In genomic region chr17:66812571-66812970, GRCh38 we compare ENCODE assay signal across 25 cellular contexts. TPM values are rescaled to one million over a fixed set of nuclear protein-coding genes. Genes with fewer than 3 reads are reported as not detected.
"Had no signal": no experiment of that assay in that cellular context is flagged by ENCODE, and none has a peak within 500 bp of the region (broad histone marks: within the 10 kb centered on the region; RNA-seq: fewer than 3 reads in every experiment).

No MANE protein-coding gene starts in this region.

- H3K4me2 ChIP-seq: KMS-11 had no signal

- H3K9ac ChIP-seq: KMS-11 had no signal

- H3K27ac ChIP-seq: KMS-11 had no signal

- H3K27ac Mint-ChIP-seq: activated CD8-positive, alpha-beta T cell treated with anti-CD3 and anti-CD28 coated beads, Interleukin-2, amount 10 ng/mL, durations not matched to agents 7 days and 5 days; activated naive CD4-positive, alpha-beta T cell treated with anti-CD3 and anti-CD28 coated beads for 36 hours; activated T-cell treated with anti-CD3 and anti-CD28 coated beads, Interleukin-2, amount 50 U/mL, for 24 hours; activated T-helper 17 cell treated with anti-CD3 and anti-CD28 coated beads, Interleukin-2, amount 50 U/mL, for 72 hours had no signal

- ATAC-seq: activated CD4-positive, CD25-positive, alpha-beta regulatory T cell treated with anti-CD3 and anti-CD28 coated beads, Interleukin-2, amount 50 U/mL, for 24 hours; activated CD8-positive, alpha-beta T cell treated with anti-CD3 and anti-CD28 coated beads, Interleukin-2, amount 10 ng/mL, durations not matched to agents 7 days and 5 days; activated T-helper 17 cell treated with anti-CD3 and anti-CD28 coated beads, Interleukin-2, amount 50 U/mL, for 72 hours had no signal

- H3K27me3 Mint-ChIP-seq: activated T-helper 17 cell treated with anti-CD3 and anti-CD28 coated beads, Interleukin-2, amount 50 U/mL, for 72 hours had no signal

- H3K4me1 Mint-ChIP-seq: activated T-helper 17 cell treated with anti-CD3 and anti-CD28 coated beads, Interleukin-2, amount 50 U/mL, for 72 hours had no signal

- DNase-seq: activated CD4-positive, alpha-beta T cell treated with anti-CD3 and anti-CD28 coated beads for 48 hours; activated CD4-positive, alpha-beta T cell treated with anti-CD3 and anti-CD28 coated beads, Interleukin-2, amount 50 U/mL, for 4 hours; activated CD8-positive, alpha-beta memory T cell treated with anti-CD3 and anti-CD28 coated beads, Interleukin-2, amount 50 U/mL, for 48 hours; activated CD8-positive, alpha-beta T cell treated with anti-CD3 and anti-CD28 coated beads, Interleukin-2, amount 10 ng/mL, durations not matched to agents 7 days and 5 days; activated gamma-delta T cell; activated naive CD4-positive, alpha-beta T cell treated with anti-CD3 and anti-CD28 coated beads for 36 hours; activated T-cell treated with anti-CD3 and anti-CD28 coated beads, Interleukin-2, amount 50 U/mL, for 24 hours; caudate nucleus; NCI-H1092; NCI-H1930; NCI-H2107; NCI-H2171 treated with DMSO at 0.1 percent for 48 hours; NCI-H226; NCI-H526; NCI-H774; SIG-M5 had no signal

- H3K4me3 Mint-ChIP-seq: activated CD8-positive, alpha-beta T cell treated with anti-CD3 and anti-CD28 coated beads, Interleukin-2, amount 10 ng/mL, durations not matched to agents 7 days and 5 days; activated naive CD4-positive, alpha-beta T cell treated with anti-CD3 and anti-CD28 coated beads for 36 hours; activated naive CD8-positive, alpha-beta T cell; activated T-cell treated with anti-CD3 and anti-CD28 coated beads, Interleukin-2, amount 50 U/mL, for 24 hours; activated T-helper 17 cell treated with anti-CD3 and anti-CD28 coated beads, Interleukin-2, amount 50 U/mL, for 72 hours had no signal

RNA-seq across cellular contexts. Expression of gene CACNG5, which starts 22.3 kb away (rescaled TPM):
- total RNA-seq: activated CD8-positive, alpha-beta T cell treated with anti-CD3 and anti-CD28 coated beads, Interleukin-2, amount 10 ng/mL, durations not matched to agents 7 days and 5 days; activated naive CD4-positive, alpha-beta T cell treated with anti-CD3 and anti-CD28 coated beads for 36 hours; activated T-helper 17 cell treated with anti-CD3 and anti-CD28 coated beads, Interleukin-2, amount 50 U/mL, for 72 hours; MCF 10A; NCI-H460; OCI-LY7; RPMI7951; T-helper 1 cell treated with Interleukin-12 subunit alpha and Interleukin-12 subunit beta and Interleukin-4 antibody, amounts not matched to agents 30 ng/mL and 1 ng/mL, for 36 hours had no signal
